Comparison of ENCODE assay signal across 21 cellular contexts in the genomic region with DNA sequence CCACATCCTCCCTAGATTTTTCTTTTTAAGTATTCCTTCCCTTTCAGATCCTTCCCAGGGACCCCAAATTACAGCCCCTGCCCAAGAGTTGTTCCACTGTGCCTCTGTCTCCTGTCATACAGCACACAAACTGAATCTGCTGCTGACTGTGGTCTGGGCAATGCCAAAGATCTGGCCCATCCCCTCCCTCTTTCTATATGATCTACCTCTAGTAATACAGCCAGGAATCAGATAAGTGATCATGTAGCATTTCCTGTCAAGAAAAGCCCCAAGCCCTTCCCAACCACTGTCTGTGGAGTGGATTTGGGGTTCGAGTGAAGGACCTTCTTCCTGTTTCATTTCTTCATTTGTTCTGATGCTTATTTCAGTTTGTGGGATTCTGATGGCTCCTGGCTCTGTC.
"Had no signal": no experiment of that assay in that cellular context is flagged by ENCODE, and none has a peak within 500 bp of the region (broad histone marks: within the 10 kb centered on the region; RNA-seq: fewer than 3 reads in every experiment).

No MANE protein-coding gene starts in this region.

- H3K4me2 ChIP-seq: hepatocyte had no signal

- H3K4me3 ChIP-seq: adrenal gland, hepatocyte, lung, right atrium auricular region, skin epidermis, transverse colon, uterus had no signal

- ATAC-seq: activated CD4-positive, CD25-positive, alpha-beta regulatory T cell treated with anti-CD3 and anti-CD28 coated beads, Interleukin-2, amount 50 U/mL, for 24 hours; left cardiac atrium had no signal

- H3K27me3 Mint-ChIP-seq: stimulated activated naive CD8-positive, alpha-beta T cell treated with anti-CD3 and anti-CD28 coated beads, Interleukin-15, Interleukin-2, amounts not matched to agents 100 ng/mL and 50 ng/mL, for 24 hours had no signal

- H3K27me3 ChIP-seq: adrenal gland, hepatocyte, right atrium auricular region, transverse colon, uterus had no signal

- H3K27ac Mint-ChIP-seq: activated CD4-positive, alpha-beta T cell treated with anti-CD3 and anti-CD28 coated beads, Interleukin-2, amount 10 ng/mL, durations not matched to agents 7 days and 5 days; dendritic cell treated with granulocyte-macrophage colony-stimulating factor and Interleukin-4, amounts not matched to agents 40 ng/mL and 50 ng/mL, for 4 days; nephron; stimulated activated naive CD8-positive, alpha-beta T cell treated with anti-CD3 and anti-CD28 coated beads, Interleukin-15, Interleukin-2, amounts not matched to agents 100 ng/mL and 50 ng/mL, for 24 hours had no signal

- H3K9me3 Mint-ChIP-seq: activated CD4-positive, alpha-beta T cell treated with anti-CD3 and anti-CD28 coated beads, Interleukin-2, amount 10 ng/mL, durations not matched to agents 7 days and 5 days; dendritic cell treated with granulocyte-macrophage colony-stimulating factor and Interleukin-4, amounts not matched to agents 40 ng/mL and 50 ng/mL, for 4 days; nephron; stimulated activated naive CD8-positive, alpha-beta T cell treated with anti-CD3 and anti-CD28 coated beads, Interleukin-15, Interleukin-2, amounts not matched to agents 100 ng/mL and 50 ng/mL, for 24 hours had no signal

- DNase-seq: activated CD4-positive, alpha-beta T cell treated with anti-CD3 and anti-CD28 coated beads, Interleukin-2, amount 10 ng/mL, durations not matched to agents 7 days and 5 days; activated CD8-positive, alpha-beta memory T cell treated with anti-CD3 and anti-CD28 coated beads for 24 hours; activated CD8-positive, alpha-beta memory T cell treated with anti-CD3 and anti-CD28 coated beads, Interleukin-2, amount 50 U/mL, for 48 hours; activated effector memory CD4-positive, alpha-beta T cell treated with anti-CD3 and anti-CD28 coated beads, Interleukin-2, amount 50 U/mL, for 16 hours; activated naive CD4-positive, alpha-beta T cell treated with anti-CD3 and anti-CD28 coated beads, Interleukin-2, amount 50 U/mL, for 16 hours; activated T-cell treated with anti-CD3 and anti-CD28 coated beads, Interleukin-2, amount 50 U/mL, for 48 hours; adrenal gland; effector CD8-positive, alpha-beta T cell; left cardiac atrium; midbrain; occipital lobe; transverse colon; uterus had no signal

- H3K36me3 ChIP-seq: adrenal gland, right atrium auricular region, transverse colon, uterus had no signal

- H3K9me3 ChIP-seq: adrenal gland, right atrium auricular region, transverse colon, uterus had no signal

- H3K27ac ChIP-seq: adrenal gland, hepatocyte, right atrium auricular region, skin epidermis, transverse colon, uterus had no signal

- H3K4me3 Mint-ChIP-seq: activated CD4-positive, alpha-beta T cell treated with anti-CD3 and anti-CD28 coated beads, Interleukin-2, amount 10 ng/mL, durations not matched to agents 7 days and 5 days; dendritic cell treated with granulocyte-macrophage colony-stimulating factor and Interleukin-4, amounts not matched to agents 40 ng/mL and 50 ng/mL, for 4 days; nephron; stimulated activated naive CD8-positive, alpha-beta T cell treated with anti-CD3 and anti-CD28 coated beads, Interleukin-15, Interleukin-2, amounts not matched to agents 100 ng/mL and 50 ng/mL, for 24 hours had no signal

- H2AFZ ChIP-seq: hepatocyte had no signal

- H3K4me1 ChIP-seq: uterus had no signal
